17 cellular contexts compared by ENCODE assay signal in genomic region chr4:133869486-133869885, GRCh38.
DNase-seq lines count a peak whose midpoint lies in the region; TF ChIP-seq lines count a peak whose summit lies in the region.
"Had no signal": no experiment of that assay in that cellular context is flagged by ENCODE, and none has a peak within 500 bp of the region (broad histone marks: within the 10 kb centered on the region; RNA-seq: fewer than 3 reads in every experiment).

No MANE protein-coding gene starts in this region.

- DNase-seq in astrocyte of the hippocampus (ENCODE audit: low read depth, low spot score): peak; percentile 16
- DNase-seq in fibroblast of lung (ENCODE audit: low read depth in 2 of 2): peak; percentile 23 to 57
- DNase-seq in fibroblast of villous mesenchyme (ENCODE audit: low read depth): peak; percentile 60
- no peak for DNase-seq in smooth muscle cell (lab: John Stamatoyannopoulos, UW; ENCODE audit: unreplicated experiment)
- DNase-seq in ecto neural progenitor cell (ENCODE audit: low spot score): no peak
- DNase-seq in NCI-H748 treated with DMSO at 0.1 percent for 48 hours (lab: John Stamatoyannopoulos, UW): no peak
- no peak for DNase-seq in KBM-7
- DNase-seq: C1 segment of cervical spinal cord; Calu3; CD4-positive, alpha-beta memory T cell; COR-L47; DMS53; DMS79 treated with DMSO at 0.1 percent for 48 hours; GF-D8; HFFc6 had no signal

- H3K27ac ChIP-seq in fibroblast of lung (ENCODE audit: insufficient read depth, low read length) (no peak overlapping the region), smooth muscle cell (ENCODE audit: low read depth) (no peak overlapping the region)

- 86% methylated on average over 3 of the region's 3 CpGs for WGBS in smooth muscle cell (ENCODE audit: low lambda C conversion rate)

- H3K9ac ChIP-seq in fibroblast of lung (ENCODE audit: insufficient read depth, low read length) (no peak overlapping the region), smooth muscle cell (ENCODE audit: low read depth) (no peak overlapping the region)

- H3K36me3 ChIP-seq in fibroblast of lung (ENCODE audit: control insufficient read depth, insufficient read depth, low read length): no peaks in the 10 kb centered on the region
- no peaks in the 10 kb centered on the region for H3K36me3 ChIP-seq in smooth muscle cell (ENCODE audit: low read depth)
- H3K36me3 ChIP-seq: HAP-1 had no signal

- H3K27me3 ChIP-seq in fibroblast of lung (ENCODE audit: control insufficient read depth, insufficient read depth, low read length) (no peaks in the 10 kb centered on the region), smooth muscle cell (ENCODE audit: low read depth) (no peaks in the 10 kb centered on the region)

- TF ChIP-seq CTCF in fibroblast of lung (conservative IDR thresholded peaks at IDR 0.05 in 1 of 2, IDR thresholded peaks at IDR 0.05 in 1 of 2; ENCODE audit: low read depth in 1 of 2, low read length in 2 of 2) (no peak), fibroblast of villous mesenchyme (IDR thresholded peaks at IDR 0.05; ENCODE audit: insufficient read depth, low read depth, low read length) (no peak), smooth muscle cell (IDR thresholded peaks at IDR 0.05; ENCODE audit: borderline replicate concordance, insufficient read depth, poor library complexity, severe bottlenecking) (no peak)

- no peak overlapping the region for H2AFZ ChIP-seq in fibroblast of lung (ENCODE audit: low read length)
- no peak overlapping the region for H2AFZ ChIP-seq in smooth muscle cell (ENCODE audit: low read depth)
- H2AFZ ChIP-seq: GM23338 had no signal

- H3K4me2 ChIP-seq in fibroblast of lung (ENCODE audit: extremely low read depth, insufficient read depth, low read length) (no peak overlapping the region), smooth muscle cell (no peak overlapping the region)
- H3K4me2 ChIP-seq: GM23338 had no signal

- no peaks in the 10 kb centered on the region for H3K9me3 ChIP-seq in fibroblast of lung (ENCODE audit: control insufficient read depth, insufficient read depth, low read depth, low read length)
- no peaks in the 10 kb centered on the region for H3K9me3 ChIP-seq in smooth muscle cell (replicated peaks; ENCODE audit: low read depth)
- H3K9me3 ChIP-seq: HAP-1 had no signal

- in situ Hi-C loops in KBM-7 (cut with MboI; ENCODE audit: low pct_unique_long_range_greater_than_20kb, low sequenced_read_pairs): no loop called here

- H3K79me2 ChIP-seq in fibroblast of lung (ENCODE audit: control insufficient read depth, insufficient read depth, low read length) (no peaks in the 10 kb centered on the region), smooth muscle cell (ENCODE audit: low read depth) (no peaks in the 10 kb centered on the region)

- H3K4me1 ChIP-seq in fibroblast of lung (ENCODE audit: control insufficient read depth, extremely low read depth, insufficient read depth, low read length) (peaks cover 6% of the 10 kb centered on the region), smooth muscle cell (ENCODE audit: low read depth) (peaks cover 4% of the 10 kb centered on the region)
- H3K4me1 ChIP-seq: HAP-1 had no signal

- H3F3A ChIP-seq in smooth muscle cell (ENCODE audit: low read depth): peaks cover 4% of the 10 kb centered on the region

- no peaks in the 10 kb centered on the region for H4K20me1 ChIP-seq in fibroblast of lung (ENCODE audit: control insufficient read depth, extremely low read depth, insufficient read depth, low read length)
- no peaks in the 10 kb centered on the region for H4K20me1 ChIP-seq in smooth muscle cell (ENCODE audit: low read depth)

- H3K4me3 ChIP-seq in fibroblast of lung (replicated peaks in 1 of 4; ENCODE audit: control extremely low read depth in 1 of 4, insufficient read depth in 1 of 4, low read depth in 3 of 4, low read length in 4 of 4) (no peak overlapping the region), fibroblast of villous mesenchyme (ENCODE audit: low read depth, low read length) (no peak overlapping the region), smooth muscle cell (no peak overlapping the region)
- H3K4me3 ChIP-seq: GM23338, HAP-1 had no signal

Comparison
In these comparisons a context has a peak if more than half of its experiments do, and no peak if none do; other contexts are left out.
1. DNase-seq: peak in astrocyte of the hippocampus (single experiment), fibroblast of lung (2 of 2) and fibroblast of villous mesenchyme (single experiment); none in smooth muscle cell (single experiment), ecto neural progenitor cell (single experiment), NCI-H748 treated with DMSO at 0.1 percent for 48 hours (single experiment) and KBM-7 (single experiment).